ENCODE assay signal across 2 cellular contexts in the genomic region with DNA sequence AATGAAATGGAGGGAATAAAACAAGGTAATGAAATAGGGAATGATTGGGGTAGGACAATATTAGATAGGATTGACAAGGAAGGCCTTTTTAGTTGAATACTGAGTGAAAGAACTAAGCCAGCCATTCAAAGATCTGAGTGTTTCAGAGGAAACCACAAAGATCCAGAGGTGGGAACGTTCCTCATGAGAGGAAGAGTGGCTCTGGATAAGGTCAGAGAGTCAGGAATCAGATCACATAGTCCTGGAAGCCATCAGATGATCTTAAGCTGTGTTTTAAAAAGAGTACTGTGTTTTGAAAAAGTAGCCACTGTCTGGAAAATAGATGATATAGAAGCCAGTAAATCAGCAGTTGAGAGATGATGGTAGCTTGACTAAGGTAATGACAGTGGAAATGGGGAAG.
TF ChIP-seq lines count a peak whose summit lies in the region.

No MANE protein-coding gene starts in this region.

TF ChIP-seq in HEK293, 187 proteins besides CTCF, POLR2A, EP300 and RAD21:
- TF ChIP-seq ZNF776 (tag by site-specific recombination; IDR thresholded peaks at IDR 0.05; ENCODE audit: borderline replicate concordance): no peak
TF ChIP-seq in HEK293: peak in this region for 0.

TF ChIP-seq in WTC11, 78 proteins besides CTCF, POLR2A, EP300 and RAD21:
- TF ChIP-seq FOXP1 (CRISPR knock-in tag; IDR thresholded peaks at IDR 0.05; ENCODE audit: borderline replicate concordance): no peak
- TF ChIP-seq NFE2L1 (CRISPR knock-in tag; IDR thresholded peaks at IDR 0.05): no peak
- no peak for TF ChIP-seq ZNF396 (CRISPR knock-in tag; IDR thresholded peaks at IDR 0.05; ENCODE audit: borderline replicate concordance)
- TF ChIP-seq RORB (CRISPR knock-in tag; IDR thresholded peaks at IDR 0.05): no peak
